ENCODE assay signal across 8 cellular contexts in the genomic region with DNA sequence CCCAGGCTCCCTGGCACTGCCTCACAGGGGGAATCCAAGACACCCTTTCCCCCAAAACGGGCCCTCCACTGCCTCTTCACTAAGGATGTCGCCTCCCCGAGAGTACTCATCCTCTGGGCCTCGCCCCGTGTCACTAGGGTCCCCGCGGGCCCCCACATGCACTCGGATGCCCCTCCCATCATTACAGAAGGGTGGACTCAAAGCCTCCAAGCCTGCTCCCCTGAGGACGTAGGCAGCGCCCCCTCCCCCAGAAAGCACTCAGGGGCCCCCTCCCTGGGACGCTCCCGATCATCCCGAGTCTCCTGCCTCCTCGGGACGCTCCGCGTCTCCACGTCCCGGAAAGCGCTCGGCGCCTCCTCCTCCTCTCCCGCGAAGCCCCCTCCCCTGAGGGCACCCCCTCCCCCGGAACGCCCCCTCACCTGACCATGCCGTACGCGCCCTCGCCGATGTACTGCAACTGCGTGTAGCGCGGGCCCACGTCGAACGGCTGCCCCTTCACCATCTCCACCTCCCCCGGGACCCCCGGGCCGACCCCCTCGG. TPM values are rescaled to one million over a fixed set of nuclear protein-coding genes. Genes with fewer than 3 reads are reported as not detected.
A peak's percentile ranks its signal among the peaks of the same experiment; 100 is the strongest.
DNase-seq lines count a peak whose midpoint lies in the region; ATAC-seq and TF ChIP-seq lines count a peak whose summit lies in the region.

No MANE protein-coding gene starts in this region.

- H3K9me3 ChIP-seq in right cardiac atrium (ENCODE audit: control insufficient read depth, low read length) (no peaks in the 10 kb centered on the region), gastrocnemius medialis (no peaks in the 10 kb centered on the region)

- no peak for TF ChIP-seq CTCF in HL-60 (IDR thresholded peaks at IDR 0.05; ENCODE audit: insufficient read depth, low read length)
- no peak for TF ChIP-seq CTCF in gastrocnemius medialis (IDR thresholded peaks at IDR 0.05 in 4 of 5, conservative IDR thresholded peaks at IDR 0.05 in 1 of 5)

- intact Hi-C loops in right cardiac atrium (cut with DNase I), result no loop called here
- intact Hi-C loops in gastrocnemius medialis (cut with DNase I; ENCODE audit: low total_unique reads), result loop anchor here (1.0 to 5.0 kb wide), 4 partner anchors 26 to 575 kb away; a partner anchor contains a TSS

- no peaks in the 10 kb centered on the region for H3K27me3 ChIP-seq in HL-60 (ENCODE audit: insufficient read depth, poor library complexity, severe bottlenecking)
- no peaks in the 10 kb centered on the region for H3K27me3 ChIP-seq in right cardiac atrium (ENCODE audit: control insufficient read depth, insufficient read depth)
- H3K27me3 ChIP-seq in gastrocnemius medialis, result no peaks in the 10 kb centered on the region

- H3K4me3 ChIP-seq in HL-60 (replicated peaks; ENCODE audit: insufficient read depth, low read length) (peak overlapping the region; percentile 81), right cardiac atrium (ENCODE audit: low read length) (peak overlapping the region; percentile 93), gastrocnemius medialis (peak overlapping the region; percentile 79 to 92 (median 86))

- H3K4me1 ChIP-seq in right cardiac atrium (ENCODE audit: control insufficient read depth, insufficient read depth, low read length) (peaks cover 3% of the 10 kb centered on the region), gastrocnemius medialis (peaks cover 14 to 18% of the 10 kb centered on the region in 2 donors)

- peaks cover 0 to 20% of the 10 kb centered on the region in 2 donors for H3K36me3 ChIP-seq in gastrocnemius medialis

- H3K27ac ChIP-seq in HL-60 (replicated peaks) (peak overlapping the region; percentile 30; the same call in 1 of the 2 replicates), right cardiac atrium (ENCODE audit: low read length) (peak overlapping the region; percentile 92), gastrocnemius medialis (peak overlapping the region; percentile 85 to 96 (median 87))

- TF ChIP-seq POLR2A in gastrocnemius medialis (IDR thresholded peaks at IDR 0.05), result no peak

- in situ Hi-C loops in gastrocnemius medialis (cut with MboI; ENCODE audit: low sequenced_read_pairs in 4 of 4), result loop anchor here in 1 of 4 donors (25.0 kb wide), 1 partner anchor 290 kb away; a partner anchor contains a TSS

- ATAC-seq in right cardiac atrium (peak; percentile 29 to 33), gastrocnemius medialis (no peak), GM19035 (IDR thresholded peaks at IDR 0.05; ENCODE audit: unreplicated experiment) (no peak), HG02884 (IDR thresholded peaks at IDR 0.05; ENCODE audit: unreplicated experiment) (no peak)

- DNase-seq in CD1c-positive myeloid dendritic cell (ENCODE audit: extremely low spot score), result peak; percentile 9
- no peak for DNase-seq in HL-60 (ENCODE audit: low read depth in 1 of 2, low spot score in 1 of 2)
- peak; percentile 18 for DNase-seq in activated naive CD4-positive, alpha-beta T cell treated with anti-CD3 and anti-CD28 coated beads, Interleukin-2, amount 50 U/mL, for 16 hours
- no peak for DNase-seq in right cardiac atrium
- no peak for DNase-seq in gastrocnemius medialis
- DNase-seq in RKO (ENCODE audit: low spot score), result no peak

- under 1% methylated on average over 41 of the region's 41 CpGs for WGBS in right cardiac atrium

RNA-seq across cellular contexts. Expression of a gene that starts 0.3 kb away (rescaled TPM):
- 10 to 100 TPM; 55.9 to 67.8 (median 64.3) TPM for total RNA-seq in right cardiac atrium
- polyA plus RNA-seq in right cardiac atrium, result 78.1 TPM
- 10 to 100 TPM; 28.6 to 48.7 (median 38.0) TPM for total RNA-seq in gastrocnemius medialis

RNA-seq across cellular contexts. Expression of a gene that starts 9.4 kb away (rescaled TPM):
- total RNA-seq in right cardiac atrium (1 to 10 TPM; 1.3 to 3.7 (median 3.2) TPM), gastrocnemius medialis (under 1 TPM in 2 of 4 donors, not detected in 2; 0.29 to 0.66 TPM)
- polyA plus RNA-seq in right cardiac atrium, result 2.6 TPM

RNA-seq across cellular contexts. Expression of a gene that starts 26.7 kb away (rescaled TPM):
- 10 to 100 TPM; 54.4 to 79.2 (median 71.2) TPM for total RNA-seq in right cardiac atrium
- 118 TPM for polyA plus RNA-seq in right cardiac atrium
- total RNA-seq in gastrocnemius medialis, result 100 to 1,000 TPM in 3 of 4 donors, 10 to 100 TPM in 1; 97.2 to 197 (median 154) TPM

RNA-seq across cellular contexts. Expression of a gene that starts 31.0 kb away (rescaled TPM):
- 1 to 10 TPM in 2 of 4 donors, under 1 TPM in 2; 0.67 to 1.2 (median 1.0) TPM for total RNA-seq in right cardiac atrium
- polyA plus RNA-seq in right cardiac atrium, result 0.93 TPM
- total RNA-seq in gastrocnemius medialis, result under 1 TPM; 0.29 to 0.92 (median 0.67) TPM

RNA-seq across cellular contexts. Expression of a gene that starts 46.9 kb away (rescaled TPM):
- 10 to 100 TPM; 31.3 to 40.8 (median 36.0) TPM for total RNA-seq in right cardiac atrium
- 51.8 TPM for polyA plus RNA-seq in right cardiac atrium
- total RNA-seq in gastrocnemius medialis, result 10 to 100 TPM; 23.8 to 64.3 (median 44.7) TPM

Comparison
In these comparisons a context has a peak if more than half of its experiments do, and no peak if none do; other contexts are left out.
1. DNase-seq: peak in CD1c-positive myeloid dendritic cell (single experiment) and activated naive CD4-positive, alpha-beta T cell treated with anti-CD3 and anti-CD28 coated beads, Interleukin-2, amount 50 U/mL, for 16 hours (single experiment); none in HL-60 (0 of 2), right cardiac atrium (0 of 3), gastrocnemius medialis (0 of 2) and RKO (single experiment).
2. H3K27ac ChIP-seq: peak in every context shown above with its lines; median percentile 92 in right cardiac atrium; 87 in gastrocnemius medialis; 30 in HL-60.
3. ATAC-seq: peak in right cardiac atrium (2 of 2); none in gastrocnemius medialis (0 of 2), GM19035 (single experiment) and HG02884 (single experiment).
4. Peak in every context shown above with its lines, with median percentiles within 50 percentile points of each other: H3K4me3 ChIP-seq.